In the genomic region with DNA sequence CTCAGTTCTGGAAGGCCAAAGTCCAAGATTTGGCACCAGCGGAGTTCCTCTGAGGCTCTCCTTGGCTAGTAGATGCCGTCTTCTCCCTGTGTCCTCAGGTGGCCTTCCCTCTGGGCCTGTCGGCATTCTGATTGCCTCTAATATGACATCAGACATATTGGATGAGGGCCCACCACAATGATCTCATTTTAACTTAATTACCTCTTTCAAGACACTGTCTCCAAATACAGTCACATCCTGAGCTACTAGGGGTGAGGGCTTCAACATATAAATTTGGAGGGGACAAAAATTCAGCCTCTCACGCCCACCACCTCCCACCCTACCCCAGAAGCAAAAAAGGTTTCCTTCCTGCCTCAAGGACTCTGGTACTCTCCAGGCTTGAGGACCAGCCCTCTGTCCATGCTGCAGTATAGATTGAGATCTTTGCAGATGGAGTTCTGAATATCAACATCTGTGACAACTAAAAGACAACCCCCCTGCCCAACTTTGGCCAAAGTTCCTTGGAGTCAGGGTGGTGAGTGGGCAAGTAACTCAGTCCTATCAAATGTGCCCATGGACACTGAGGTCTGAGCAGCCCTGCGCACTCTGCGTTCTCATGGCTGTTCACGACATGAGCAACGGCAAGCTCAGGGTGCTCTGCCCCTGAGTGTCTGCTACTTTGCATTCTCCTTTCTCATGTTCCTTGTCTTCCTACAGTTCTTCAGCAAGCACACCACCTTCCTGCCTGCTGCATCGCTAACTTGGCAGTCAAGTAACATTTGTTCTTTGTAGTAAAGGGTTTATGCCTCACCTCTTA, we compare ENCODE assay signal across 13 cellular contexts. TPM values are rescaled to one million over a fixed set of nuclear protein-coding genes. Genes with fewer than 3 reads are reported as not detected.
DNase-seq lines count a peak whose midpoint lies in the region; ATAC-seq and TF ChIP-seq lines count a peak whose summit lies in the region.
"Had no signal": no experiment of that assay in that cellular context is flagged by ENCODE, and none has a peak within 500 bp of the region (broad histone marks: within the 10 kb centered on the region; RNA-seq: fewer than 3 reads in every experiment).

No MANE protein-coding gene starts in this region.

- H3K27ac Mint-ChIP-seq in GM23338: no peak overlapping the region
- H3K27ac Mint-ChIP-seq in activated naive CD8-positive, alpha-beta T cell treated with anti-CD3 and anti-CD28 coated beads, Interleukin-2, amount 50 U/mL, for 24 hours: no peak overlapping the region
- H3K27ac Mint-ChIP-seq: activated CD4-positive, alpha-beta memory T cell treated with anti-CD3 and anti-CD28 coated beads, Interleukin-2, amount 10 ng/mL, durations not matched to agents 7 days and 5 days; T-helper 1 cell treated with Interleukin-12 subunit alpha and Interleukin-12 subunit beta and Interleukin-4 antibody, amounts not matched to agents 30 μg/mL and 1 μg/mL, for 36 hours had no signal

- peak overlapping the region; percentile 81 for H2BK20ac ChIP-seq in IMR-90 (ENCODE audit: low read depth, low read length)

- peak; percentile 33 for ATAC-seq in IMR-90 (ENCODE audit: low read depth)
- ATAC-seq in mucosa of descending colon: peak; percentile 14
- ATAC-seq in GM23338: no peak
- ATAC-seq in activated naive CD8-positive, alpha-beta T cell treated with anti-CD3 and anti-CD28 coated beads, Interleukin-2, amount 50 U/mL, for 24 hours: no peak
- ATAC-seq: activated naive CD4-positive, alpha-beta T cell treated with anti-CD3 and anti-CD28 coated beads, Interleukin-2, amount 50 U/mL, for 72 hours had no signal

- H3K27me3 ChIP-seq in IMR-90 (ENCODE audit: control insufficient read depth, insufficient read depth, low read length): no peaks in the 10 kb centered on the region
- no peaks in the 10 kb centered on the region for H3K27me3 ChIP-seq in duodenal mucosa (ENCODE audit: control insufficient read depth in 1 of 2, insufficient read depth in 2 of 2, low read length in 2 of 2)
- H3K27me3 ChIP-seq in tibial nerve: no peaks in the 10 kb centered on the region
- no peaks in the 10 kb centered on the region for H3K27me3 ChIP-seq in GM23338 (ENCODE audit: insufficient read depth)

- dilution Hi-C loops in IMR-90 (cut with HindIII; ENCODE audit: low sequenced_read_pairs, unreplicated experiment): no loop called here

- H3K56ac ChIP-seq in IMR-90 (ENCODE audit: extremely low read depth, insufficient read depth, low read length): no peak overlapping the region

- peak overlapping the region; percentile 85 for H3K4ac ChIP-seq in IMR-90 (ENCODE audit: low read depth, low read length)

- no peak overlapping the region for H2BK15ac ChIP-seq in IMR-90 (ENCODE audit: low read depth, low read length)

- H2BK120ac ChIP-seq in IMR-90 (ENCODE audit: low read depth, low read length): peak overlapping the region; percentile 97

- no peak for TF ChIP-seq RAD21 in IMR-90 (IDR thresholded peaks at IDR 0.05; ENCODE audit: low read length)

- no peaks in the 10 kb centered on the region for H3K79me2 ChIP-seq in GM23338 (replicated peaks; ENCODE audit: insufficient read depth)

- peak overlapping the region; percentile 13 for H2AFZ ChIP-seq in IMR-90 (replicated peaks; ENCODE audit: low read length, poor library complexity)
- no peak overlapping the region for H2AFZ ChIP-seq in GM23338

- in situ Hi-C loops in IMR-90 (cut with MboI; ENCODE audit: low sequenced_read_pairs): loop anchor here (25.0 kb wide), 1 partner anchor 324 kb away; no protein-coding TSS in a partner anchor

- H3K14ac ChIP-seq in IMR-90 (replicated peaks; ENCODE audit: low read depth, low read length): peak overlapping the region; percentile 23

- H2AK5ac ChIP-seq in IMR-90 (ENCODE audit: low read depth, low read length): peak overlapping the region; percentile 47

- H3F3A ChIP-seq in GM23338 (replicated peaks; ENCODE audit: low read depth): no peaks in the 10 kb centered on the region

- H3K4me3 ChIP-seq in IMR-90 (ENCODE audit: insufficient read depth, low read depth, low read length) (no peak overlapping the region), duodenal mucosa (ENCODE audit: low read depth in 1 of 2, low read length in 2 of 2) (no peak overlapping the region), mucosa of descending colon (no peak overlapping the region), tibial nerve (no peak overlapping the region), GM23338 (no peak overlapping the region)

- H3K9ac ChIP-seq in IMR-90 (ENCODE audit: low read depth, low read length) (peak overlapping the region; percentile 7; the same call in 1 of the 2 replicates), duodenal mucosa (ENCODE audit: low read depth in 1 of 2, low read length in 2 of 2) (peak overlapping the region; percentile 35 to 46)

- no CpG with 5 or more reads among the region's 9 CpGs for WGBS in IMR-90 (ENCODE audit: extremely low coverage in 2 of 2, insufficient read length in 1 of 2), 2 experiments
- WGBS in tibial nerve, 2 donors: 48 to 60% methylated on average over 9 of the region's 9 CpGs

- CTCF ChIA-PET in IMR-90 (lab: Yijun Ruan, JAX): interaction anchor here (1.1 to 1.2 kb wide), 3 partner anchors 88 to 175 kb away, joined by 3 to 5 read pairs (median 4); no protein-coding TSS in a partner anchor

- H3K9me3 Mint-ChIP-seq in GM23338: no peaks in the 10 kb centered on the region; the same call in 2 of the 3 replicates
- H3K9me3 Mint-ChIP-seq in activated naive CD8-positive, alpha-beta T cell treated with anti-CD3 and anti-CD28 coated beads, Interleukin-2, amount 50 U/mL, for 24 hours: no peaks in the 10 kb centered on the region
- H3K9me3 Mint-ChIP-seq: activated CD4-positive, alpha-beta memory T cell treated with anti-CD3 and anti-CD28 coated beads, Interleukin-2, amount 10 ng/mL, durations not matched to agents 7 days and 5 days; activated naive CD4-positive, alpha-beta T cell treated with anti-CD3 and anti-CD28 coated beads, Interleukin-2, amount 50 U/mL, for 72 hours; T-helper 1 cell treated with Interleukin-12 subunit alpha and Interleukin-12 subunit beta and Interleukin-4 antibody, amounts not matched to agents 30 μg/mL and 1 μg/mL, for 36 hours had no signal

- H4K8ac ChIP-seq in IMR-90 (ENCODE audit: low read depth in 2 of 2, low read length in 2 of 2): peak overlapping the region; percentile 40 to 69; a peak in 2 of 4 replicates

- intact Hi-C loops in IMR-90 (cut with micrococcal nuclease): no loop called here
- intact Hi-C loops in mucosa of descending colon (cut with DNase I, micrococcal nuclease): no loop called here

- H2AK9ac ChIP-seq in IMR-90 (replicated peaks; ENCODE audit: low read depth, low read length, poor library complexity): no peak overlapping the region

- peak; percentile 44 for DNase-seq in IMR-90
- peak in 1 of 3 donors; percentile 54 for DNase-seq in mucosa of descending colon
- peak in 1 of 2 donors; percentile 75 for DNase-seq in tibial nerve (ENCODE audit: low spot score in 2 of 2)
- DNase-seq in activated CD8-positive, alpha-beta memory T cell treated with anti-CD3 and anti-CD28 coated beads, Interleukin-2, amount 50 U/mL, for 48 hours: no peak
- no peak for DNase-seq in NCI-H1436 (lab: John Stamatoyannopoulos, UW)
- no peak for DNase-seq in GM23338 (ENCODE audit: low spot score)
- no peak for DNase-seq in activated naive CD8-positive, alpha-beta T cell treated with anti-CD3 and anti-CD28 coated beads, Interleukin-2, amount 50 U/mL, for 24 hours
- DNase-seq: activated CD4-positive, alpha-beta memory T cell treated with anti-CD3 and anti-CD28 coated beads, Interleukin-2, amount 10 ng/mL, durations not matched to agents 7 days and 5 days; NCI-H1436 treated with DMSO at 0.1 percent for 48 hours; stimulated activated CD4-positive, alpha-beta T cell treated with anti-CD3 and anti-CD28 coated beads, Interleukin-12 subunit alpha, Interleukin-12 subunit beta, amount 100 ng/mL, for 4 hours had no signal

- peak in 1 of 2 donors; percentile 32 for TF ChIP-seq EP300 in tibial nerve (IDR thresholded peaks at IDR 0.05)

- H3K4me2 ChIP-seq in IMR-90 (ENCODE audit: low read depth, low read length) (no peak overlapping the region), GM23338 (no peak overlapping the region)

- peaks cover 5% of the 10 kb centered on the region for H3K4me1 Mint-ChIP-seq in GM23338
- H3K4me1 Mint-ChIP-seq in activated naive CD8-positive, alpha-beta T cell treated with anti-CD3 and anti-CD28 coated beads, Interleukin-2, amount 50 U/mL, for 24 hours: peaks cover 6% of the 10 kb centered on the region

- no peak for TF ChIP-seq POLR2A in IMR-90 (IDR thresholded peaks at IDR 0.05; ENCODE audit: low read depth, low read length)
- no peak for TF ChIP-seq POLR2A in tibial nerve (IDR thresholded peaks at IDR 0.05)

- H3K27me3 Mint-ChIP-seq in GM23338 (ENCODE audit: insufficient read depth, low read depth, poor library complexity): peaks cover 2% of the 10 kb centered on the region
- H3K27me3 Mint-ChIP-seq in activated naive CD8-positive, alpha-beta T cell treated with anti-CD3 and anti-CD28 coated beads, Interleukin-2, amount 50 U/mL, for 24 hours: peaks cover 1% of the 10 kb centered on the region

- H4K20me1 ChIP-seq in IMR-90 (ENCODE audit: insufficient read depth, low read length) (no peaks in the 10 kb centered on the region), GM23338 (replicated peaks; ENCODE audit: insufficient read depth) (no peaks in the 10 kb centered on the region; the same call in 1 of the 2 replicates)

- peaks cover 3% of the 10 kb centered on the region; the same call in 1 of the 2 replicates for H3K9me1 ChIP-seq in IMR-90 (ENCODE audit: insufficient read depth, low read length)

- H3K36me3 ChIP-seq in IMR-90 (ENCODE audit: control insufficient read depth, insufficient read depth, low read length): peaks cover 3% of the 10 kb centered on the region; the same call in 1 of the 2 replicates
- H3K36me3 ChIP-seq in duodenal mucosa (ENCODE audit: control insufficient read depth in 1 of 2, insufficient read depth in 2 of 2, low read length in 2 of 2): peaks cover 13 to 27% of the 10 kb centered on the region in 2 donors
- peaks cover 6% of the 10 kb centered on the region for H3K36me3 ChIP-seq in mucosa of descending colon (ENCODE audit: low read depth)
- peaks cover 0 to 22% (median 0%) of the 10 kb centered on the region in 3 donors for H3K36me3 ChIP-seq in tibial nerve
- H3K36me3 ChIP-seq in GM23338 (ENCODE audit: insufficient read depth): no peaks in the 10 kb centered on the region

- peak overlapping the region; percentile 95; the same call in 1 of the 2 replicates for H3K18ac ChIP-seq in IMR-90 (ENCODE audit: low read depth, low read length)

- H3K4me1 ChIP-seq in IMR-90 (ENCODE audit: control insufficient read depth, insufficient read depth, low read length) (peaks cover 29% of the 10 kb centered on the region; the same call in 1 of the 2 replicates), duodenal mucosa (ENCODE audit: control insufficient read depth in 1 of 2, insufficient read depth in 2 of 2, low read length in 2 of 2) (peaks cover 48 to 52% of the 10 kb centered on the region in 2 donors), mucosa of descending colon (ENCODE audit: low read depth) (peaks cover 40% of the 10 kb centered on the region), tibial nerve (peaks cover 0 to 55% (median 18%) of the 10 kb centered on the region in 4 donors), GM23338 (ENCODE audit: insufficient read depth) (no peaks in the 10 kb centered on the region)

- H3K36me3 Mint-ChIP-seq in GM23338 (ENCODE audit: low read depth): no peaks in the 10 kb centered on the region
- H3K36me3 Mint-ChIP-seq in activated naive CD8-positive, alpha-beta T cell treated with anti-CD3 and anti-CD28 coated beads, Interleukin-2, amount 50 U/mL, for 24 hours (ENCODE audit: low read depth): no peaks in the 10 kb centered on the region
- H3K36me3 Mint-ChIP-seq: activated naive CD4-positive, alpha-beta T cell treated with anti-CD3 and anti-CD28 coated beads, Interleukin-2, amount 50 U/mL, for 72 hours had no signal

- 0 out of 2 replicates have a peak overlapping the region, but pooled peaks have one; percentile 16 for H3K23ac ChIP-seq in IMR-90 (ENCODE audit: low read depth, low read length)

- no peak overlapping the region for H2BK5ac ChIP-seq in IMR-90 (ENCODE audit: low read depth, low read length, poor library complexity, severe bottlenecking)

- H3K79me1 ChIP-seq in IMR-90 (ENCODE audit: low read depth in 1 of 2, low read length in 2 of 2): no peaks in the 10 kb centered on the region

- peak overlapping the region; percentile 91 for H4K91ac ChIP-seq in IMR-90 (ENCODE audit: insufficient read depth, low read depth, low read length)

- no peaks in the 10 kb centered on the region for H3K9me3 ChIP-seq in IMR-90 (ENCODE audit: control insufficient read depth, insufficient read depth, low read length)
- H3K9me3 ChIP-seq in duodenal mucosa (ENCODE audit: control insufficient read depth in 1 of 2, low read length in 2 of 2): no peaks in the 10 kb centered on the region
- no peaks in the 10 kb centered on the region for H3K9me3 ChIP-seq in mucosa of descending colon
- no peaks in the 10 kb centered on the region for H3K9me3 ChIP-seq in tibial nerve

- H3K27ac ChIP-seq in IMR-90 (ENCODE audit: insufficient read depth, low read length): peak overlapping the region; percentile 90; the same call in 1 of the 2 replicates
- peak overlapping the region; percentile 68 for H3K27ac ChIP-seq in duodenal mucosa (ENCODE audit: low read depth, low read length)
- peak overlapping the region; percentile 7 to 82 (median 68) for H3K27ac ChIP-seq in tibial nerve
- H3K27ac ChIP-seq in GM23338 (ENCODE audit: low read depth): no peak overlapping the region

- no peaks in the 10 kb centered on the region for H3K9me2 ChIP-seq in GM23338 (ENCODE audit: insufficient read depth)

- peak overlapping the region; percentile 97 for H4K5ac ChIP-seq in IMR-90 (ENCODE audit: low read depth, low read length)

- H3K4me3 Mint-ChIP-seq in GM23338: no peak overlapping the region
- H3K4me3 Mint-ChIP-seq in activated naive CD8-positive, alpha-beta T cell treated with anti-CD3 and anti-CD28 coated beads, Interleukin-2, amount 50 U/mL, for 24 hours: no peak overlapping the region
- H3K4me3 Mint-ChIP-seq: activated CD4-positive, alpha-beta memory T cell treated with anti-CD3 and anti-CD28 coated beads, Interleukin-2, amount 10 ng/mL, durations not matched to agents 7 days and 5 days; T-helper 1 cell treated with Interleukin-12 subunit alpha and Interleukin-12 subunit beta and Interleukin-4 antibody, amounts not matched to agents 30 μg/mL and 1 μg/mL, for 36 hours had no signal

- TF ChIP-seq CTCF in IMR-90 (conservative IDR thresholded peaks at IDR 0.05; ENCODE audit: low read depth, low read length): no peak
- TF ChIP-seq CTCF in mucosa of descending colon (IDR thresholded peaks at IDR 0.05): no peak
- no peak for TF ChIP-seq CTCF in tibial nerve (IDR thresholded peaks at IDR 0.05)
- no peak for TF ChIP-seq CTCF in GM23338 (conservative IDR thresholded peaks at IDR 0.05; ENCODE audit: low read depth in 2 of 2)

- no TSS peak for BruUV-seq in IMR-90 (replicated peaks; lab: Mats Ljungman, UMichigan)

- POLR2A ChIA-PET in IMR-90 (lab: Charles Lee; ENCODE audit: unreplicated experiment): interaction anchor here (1.0 kb wide), 1 partner anchor 951 kb away, joined by 3 read pairs; a partner anchor contains a TSS

RNA-seq across cellular contexts. Expression of a gene that starts 11.5 kb away (rescaled TPM):
- total RNA-seq in IMR-90 (2012; rRNA removed) (not detected in 2 replicates), mucosa of descending colon (100 to 1,000 TPM; 210 to 401 (median 338) TPM), tibial nerve (10 to 100 TPM; 33.9 to 83.1 (median 63.2) TPM)
- polyA plus RNA-seq in IMR-90 (2012; rRNA removed) (not detected in 2 replicates), GM23338 (2016; fragmentation: Nextera tagmentation; extraction: Ambion mirVana) (0.42 and 0.83 TPM in 2 replicates)
- 0.07 TPM in 1 of 2 replicates, not detected in the other for polyA plus RNA-seq in IMR-90 (2012; cell fraction: cytosol; rRNA removed)
- 0.14 TPM in 1 of 2 replicates, not detected in the other for polyA plus RNA-seq in IMR-90 (2012; cell fraction: nucleus; rRNA removed; ENCODE audit: low replicate concordance)
- 0.35 and 0.47 TPM in 2 replicates for total RNA-seq in GM23338 (2014; rRNA removed; shearing (Covaris generic))
- total RNA-seq: activated CD4-positive, alpha-beta memory T cell treated with anti-CD3 and anti-CD28 coated beads, Interleukin-2, amount 10 ng/mL, durations not matched to agents 7 days and 5 days; activated naive CD4-positive, alpha-beta T cell treated with anti-CD3 and anti-CD28 coated beads, Interleukin-2, amount 50 U/mL, for 72 hours had no signal

RNA-seq across cellular contexts. Expression of a gene that starts 11.9 kb away (rescaled TPM):
- total RNA-seq in IMR-90 (2012; rRNA removed) (not detected in 2 replicates), mucosa of descending colon (100 to 1,000 TPM; 178 to 282 (median 245) TPM), tibial nerve (10 to 100 TPM; 21.8 to 62.4 (median 36.1) TPM)
- polyA plus RNA-seq in IMR-90 (2012; rRNA removed) (not detected in 2 replicates), GM23338 (2016; fragmentation: Nextera tagmentation; extraction: Ambion mirVana) (0.34 and 0.66 TPM in 2 replicates)
- polyA plus RNA-seq in IMR-90 (2012; cell fraction: cytosol; rRNA removed): not detected in 2 replicates
- not detected in 2 replicates for polyA plus RNA-seq in IMR-90 (2012; cell fraction: nucleus; rRNA removed; ENCODE audit: low replicate concordance)
- total RNA-seq in GM23338 (2014; rRNA removed; shearing (Covaris generic)): not detected in 2 replicates
- total RNA-seq: activated CD4-positive, alpha-beta memory T cell treated with anti-CD3 and anti-CD28 coated beads, Interleukin-2, amount 10 ng/mL, durations not matched to agents 7 days and 5 days; activated naive CD4-positive, alpha-beta T cell treated with anti-CD3 and anti-CD28 coated beads, Interleukin-2, amount 50 U/mL, for 72 hours had no signal

RNA-seq across cellular contexts. Expression of a gene that starts 51.5 kb away (rescaled TPM):
- total RNA-seq in IMR-90 (2012; rRNA removed) (not detected in 2 replicates), mucosa of descending colon (10 to 100 TPM in 1 of 3 donors, 1 to 10 TPM in 2; 3.1 to 10.3 (median 9.3) TPM), tibial nerve (10 to 100 TPM; 22.0 to 36.7 (median 33.4) TPM)
- polyA plus RNA-seq in IMR-90 (2012; rRNA removed) (not detected in 2 replicates), GM23338 (2016; fragmentation: Nextera tagmentation; extraction: Ambion mirVana) (not detected in 2 replicates)
- not detected in 2 replicates for polyA plus RNA-seq in IMR-90 (2012; cell fraction: cytosol; rRNA removed)
- not detected in 2 replicates for polyA plus RNA-seq in IMR-90 (2012; cell fraction: nucleus; rRNA removed; ENCODE audit: low replicate concordance)
- total RNA-seq in GM23338 (2014; rRNA removed; shearing (Covaris generic)): not detected in 2 replicates

Comparison
In these comparisons a context has a peak if more than half of its experiments do, and no peak if none do; other contexts are left out.
1. ATAC-seq: peak in IMR-90 (single experiment) and mucosa of descending colon (single experiment); none in GM23338 (single experiment) and activated naive CD8-positive, alpha-beta T cell treated with anti-CD3 and anti-CD28 coated beads, Interleukin-2, amount 50 U/mL, for 24 hours (single experiment).
2. RNA of a gene that starts 11.5 kb away (total RNA-seq): 210 to 401 TPM in mucosa of descending colon and 33.9 to 83.1 TPM in tibial nerve; 0.35 to 0.47 TPM in GM23338 and not detected in IMR-90; every median in the first group is over 10 times any median in the second.
3. RNA of a gene that starts 11.9 kb away (total RNA-seq): 178 to 282 TPM in mucosa of descending colon and 21.8 to 62.4 TPM in tibial nerve; not detected in GM23338 and not detected in IMR-90; every median in the first group is over 10 times any median in the second.